In genomic region chr11:6206456-6207180, GRCh38 we compare ENCODE assay signal across 23 cellular contexts. TPM values are rescaled to one million over a fixed set of nuclear protein-coding genes. Genes with fewer than 3 reads are reported as not detected.
A peak's percentile ranks its signal among the peaks of the same experiment; 100 is the strongest.
DNase-seq lines count a peak whose midpoint lies in the region; ATAC-seq and TF ChIP-seq lines count a peak whose summit lies in the region.
"Had no signal": no experiment of that assay in that cellular context is flagged by ENCODE, and none has a peak within 500 bp of the region (broad histone marks: within the 10 kb centered on the region; RNA-seq: fewer than 3 reads in every experiment).

No MANE protein-coding gene starts in this region.

- ATAC-seq in natural killer cell = no peak
- ATAC-seq: HepG2 had no signal

- WGBS in suprapubic skin = 86% methylated on average over 3 of the region's 3 CpGs

- POLR2A ChIA-PET in GM10248 (lab: Yijun Ruan, JAX) = interaction anchor here (0.6 kb wide), 1 partner anchor 127 kb away, joined by 4 read pairs; no protein-coding TSS in a partner anchor

- DNase-seq in HL-60 (ENCODE audit: low read depth in 1 of 2, low spot score in 1 of 2) = no peak
- DNase-seq in cerebellum (ENCODE audit: low spot score) = peak; percentile 65
- DNase-seq in natural killer cell = no peak
- DNase-seq in COLO829 (ENCODE audit: low spot score) = no peak
- no peak for DNase-seq in suprapubic skin (ENCODE audit: low spot score in 2 of 2)
- no peak for DNase-seq in GM10248 (ENCODE audit: extremely low spot score)
- no peak for DNase-seq in SW 1271 (lab: John Stamatoyannopoulos, UW)
- DNase-seq: ACHN; Caco-2; CD4-positive, CD25-positive, alpha-beta regulatory T cell; EL; GOT3; KBM-7; MV-4-11; NCI-H187; NCI-H2107; NCI-H510A; NCI-H748 treated with DMSO at 0.1 percent for 48 hours; Right ventricle myocardium superior had no signal

- H3K4me1 Mint-ChIP-seq in natural killer cell = peaks cover 44 to 55% of the 10 kb centered on the region in 2 donors

- peaks cover under 1% of the 10 kb centered on the region for H3K4me1 ChIP-seq in suprapubic skin
- H3K4me1 ChIP-seq: Caco-2 had no signal

- H3K27ac ChIP-seq in HL-60 (replicated peaks) (peak overlapping the region; percentile 92), suprapubic skin (no peak overlapping the region)
- H3K27ac ChIP-seq: SK-N-MC had no signal

- CTCF ChIA-PET in GM10248 (lab: Yijun Ruan, JAX) = interaction anchor here (1.0 to 1.6 kb wide), 7 partner anchors 9 to 147 kb away, joined by 3 to 5 read pairs (median 3); no protein-coding TSS in a partner anchor

- TF ChIP-seq POLR2A in suprapubic skin (IDR thresholded peaks at IDR 0.05) = no peak

- no peak for TF ChIP-seq CTCF in HL-60 (IDR thresholded peaks at IDR 0.05; ENCODE audit: insufficient read depth, low read length)
- no peak for TF ChIP-seq CTCF in natural killer cell (IDR thresholded peaks at IDR 0.05)
- TF ChIP-seq CTCF in suprapubic skin (IDR thresholded peaks at IDR 0.05) = no peak
- no peak for TF ChIP-seq CTCF in GM10248 (IDR thresholded peaks at IDR 0.05; ENCODE audit: control extremely low read depth, extremely low read depth, low read depth, missing control alignments)

- H3K4me3 ChIP-seq in HL-60 (replicated peaks; ENCODE audit: insufficient read depth, low read length) (no peak overlapping the region), suprapubic skin (no peak overlapping the region)
- H3K4me3 ChIP-seq: SK-N-MC had no signal

- intact Hi-C loops in natural killer cell (cut with micrococcal nuclease) = no loop called here

- H3K4me3 Mint-ChIP-seq in natural killer cell = no peak overlapping the region
- H3K4me3 Mint-ChIP-seq: B cell; CD4-positive, CD25-positive, alpha-beta regulatory T cell had no signal

- H3K27ac Mint-ChIP-seq in natural killer cell = peak overlapping the region; percentile 89 to 90
- H3K27ac Mint-ChIP-seq: B cell had no signal

- H3K27me3 ChIP-seq in HL-60 (ENCODE audit: insufficient read depth, poor library complexity, severe bottlenecking) = no peaks in the 10 kb centered on the region
- no peaks in the 10 kb centered on the region for H3K27me3 ChIP-seq in suprapubic skin

- H3K9me3 ChIP-seq in suprapubic skin = no peaks in the 10 kb centered on the region
- H3K9me3 ChIP-seq: Caco-2 had no signal

- H3K36me3 Mint-ChIP-seq in natural killer cell = peaks cover 7% of the 10 kb centered on the region

- TF ChIP-seq EP300 in suprapubic skin (IDR thresholded peaks at IDR 0.05) = no peak

- H3K36me3 ChIP-seq in suprapubic skin = peaks cover 65% of the 10 kb centered on the region

- H3K27me3 Mint-ChIP-seq in natural killer cell (ENCODE audit: low read depth in 2 of 2) = no peaks in the 10 kb centered on the region
- H3K27me3 Mint-ChIP-seq: B cell; CD4-positive, CD25-positive, alpha-beta regulatory T cell had no signal

- peaks cover 0 to 3% of the 10 kb centered on the region in 2 donors for H3K9me3 Mint-ChIP-seq in natural killer cell

RNA-seq across cellular contexts. Expression of gene C11orf42, which starts 1.3 kb away (rescaled TPM):
- total RNA-seq in cerebellum = not detected
- not detected for total RNA-seq in natural killer cell
- total RNA-seq in suprapubic skin = not detected
- total RNA-seq: B cell; Caco-2; CD4-positive, CD25-positive, alpha-beta regulatory T cell; HepG2; OCI-LY7; Right ventricle myocardium superior had no signal

RNA-seq across cellular contexts. Expression of gene OR52W1, which starts 7.6 kb away (rescaled TPM):
- total RNA-seq in cerebellum = not detected
- total RNA-seq in natural killer cell = not detected
- not detected for total RNA-seq in suprapubic skin
- total RNA-seq: B cell; Caco-2; CD4-positive, CD25-positive, alpha-beta regulatory T cell; HepG2; OCI-LY7; Right ventricle myocardium superior had no signal

RNA-seq across cellular contexts. Expression of gene FHIP1B, which starts 27.8 kb away (rescaled TPM):
- total RNA-seq in cerebellum (25.5 TPM), natural killer cell (10 to 100 TPM; 50.6 to 76.9 (median 58.4) TPM), suprapubic skin (100 to 1,000 TPM in 2 of 4 donors, 10 to 100 TPM in 2; 67.8 to 133 (median 90.9) TPM)

RNA-seq across cellular contexts. Expression of gene CNGA4, which starts 32.3 kb away (rescaled TPM):
- total RNA-seq in cerebellum (0.36 TPM), natural killer cell (under 1 TPM; 0.35 to 0.50 (median 0.39) TPM), suprapubic skin (not detected)
- total RNA-seq: Caco-2, HepG2, Right ventricle myocardium superior had no signal

RNA-seq across cellular contexts. Expression of gene OR52B2, which starts 36.5 kb away (rescaled TPM):
- total RNA-seq in cerebellum = 0.36 TPM
- total RNA-seq in natural killer cell = under 1 TPM in 1 of 3 donors, not detected in 2; 0.35 TPM
- total RNA-seq in suprapubic skin = not detected
- total RNA-seq: B cell; Caco-2; CD4-positive, CD25-positive, alpha-beta regulatory T cell; HepG2; OCI-LY7; Right ventricle myocardium superior had no signal
